In the genomic region with DNA sequence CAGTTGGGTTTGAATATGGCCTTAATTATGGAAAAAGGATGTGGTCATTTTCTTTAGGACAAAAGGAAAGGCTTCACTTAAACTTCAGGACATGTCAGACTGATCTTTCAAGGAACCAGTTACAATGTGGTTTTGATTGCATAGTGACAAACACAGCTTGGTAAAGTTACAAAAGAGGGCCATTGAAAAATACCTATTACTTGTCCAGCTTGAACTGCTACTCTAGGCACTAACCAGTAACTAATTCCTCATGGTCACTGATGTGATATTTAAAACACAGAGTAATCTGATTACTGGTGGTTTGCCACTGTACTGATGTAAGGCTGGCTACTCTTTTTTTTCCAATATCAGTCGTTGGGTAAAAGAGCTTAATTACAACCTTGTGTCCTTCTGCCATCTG, we compare ENCODE assay signal across 14 cellular contexts. TPM values are rescaled to one million over a fixed set of nuclear protein-coding genes. Genes with fewer than 3 reads are reported as not detected.
DNase-seq lines count a peak whose midpoint lies in the region; ATAC-seq lines count a peak whose summit lies in the region.
"Had no signal": no experiment of that assay in that cellular context is flagged by ENCODE, and none has a peak within 500 bp of the region (broad histone marks: within the 10 kb centered on the region; RNA-seq: fewer than 3 reads in every experiment).

No MANE protein-coding gene starts in this region.

- H4K20me1 ChIP-seq in BLaER1 treated with 17β-estradiol and CSF1 and Interleukin-3, amounts not matched to agents 10 nM and 100 nM = no peaks in the 10 kb centered on the region

- no peak for ATAC-seq in activated naive CD8-positive, alpha-beta T cell treated with anti-CD3 and anti-CD28 coated beads, Interleukin-2, amount 50 U/mL, for 24 hours
- no peak for ATAC-seq in naive thymus-derived CD4-positive, alpha-beta T cell
- no peak for ATAC-seq in HG03571 (IDR thresholded peaks at IDR 0.05; ENCODE audit: unreplicated experiment)
- no peak for ATAC-seq in activated naive CD4-positive, alpha-beta T cell treated with anti-CD3 and anti-CD28 coated beads, Interleukin-2, amount 50 U/mL, for 72 hours
- ATAC-seq: activated CD8-positive, alpha-beta T cell treated with anti-CD3 and anti-CD28 coated beads, Interleukin-2, amount 10 ng/mL, durations not matched to agents 7 days and 5 days had no signal

- no peak overlapping the region for H3K4me3 Mint-ChIP-seq in activated naive CD8-positive, alpha-beta T cell treated with anti-CD3 and anti-CD28 coated beads, Interleukin-2, amount 50 U/mL, for 24 hours
- peak overlapping the region in 2 of 10 donors; percentile 14 to 18 for H3K4me3 Mint-ChIP-seq in naive thymus-derived CD4-positive, alpha-beta T cell
- H3K4me3 Mint-ChIP-seq: activated CD8-positive, alpha-beta T cell treated with anti-CD3 and anti-CD28 coated beads, Interleukin-2, amount 10 ng/mL, durations not matched to agents 7 days and 5 days had no signal

- no peak overlapping the region for H3K4me3 ChIP-seq in BLaER1 treated with 17β-estradiol and CSF1 and Interleukin-3, amounts not matched to agents 10 nM and 100 nM
- H3K4me3 ChIP-seq in naive thymus-derived CD4-positive, alpha-beta T cell (ENCODE audit: low read length) = no peak overlapping the region
- H3K4me3 ChIP-seq: adrenal gland had no signal

- H3K4me2 ChIP-seq in BLaER1 treated with 17β-estradiol and CSF1 and Interleukin-3, amounts not matched to agents 10 nM and 100 nM = peak overlapping the region in 6 of 11 experiments; percentile 3 to 48 (median 13); a peak in 10 of 22 replicates

- POLR2A ChIA-PET in naive thymus-derived CD4-positive, alpha-beta T cell (lab: Charles Lee) = interaction anchor here (1.3 to 5.7 kb wide), 3 partner anchors 17 to 47 kb away, joined by 3 to 43 read pairs (median 3); partner anchors contain the start of gene TES

- H3K9me3 ChIP-seq in BLaER1 treated with 17β-estradiol and CSF1 and Interleukin-3, amounts not matched to agents 10 nM and 100 nM (replicated peaks in 1 of 11) = no peaks in the 10 kb centered on the region
- H3K9me3 ChIP-seq in naive thymus-derived CD4-positive, alpha-beta T cell (ENCODE audit: control insufficient read depth in 2 of 3, low read length in 3 of 3) = no peaks in the 10 kb centered on the region
- H3K9me3 ChIP-seq: adrenal gland had no signal

- H3K36me3 Mint-ChIP-seq in activated naive CD8-positive, alpha-beta T cell treated with anti-CD3 and anti-CD28 coated beads, Interleukin-2, amount 50 U/mL, for 24 hours (ENCODE audit: low read depth) = peaks cover 14% of the 10 kb centered on the region
- H3K36me3 Mint-ChIP-seq in naive thymus-derived CD4-positive, alpha-beta T cell = peaks cover 0 to 14% (median 6%) of the 10 kb centered on the region in 5 donors
- no peaks in the 10 kb centered on the region for H3K36me3 Mint-ChIP-seq in activated naive CD4-positive, alpha-beta T cell treated with anti-CD3 and anti-CD28 coated beads, Interleukin-2, amount 50 U/mL, for 72 hours

- H3K9ac ChIP-seq in BLaER1 treated with 17β-estradiol and CSF1 and Interleukin-3, amounts not matched to agents 10 nM and 100 nM = no peak overlapping the region

- peak; percentile 40 for DNase-seq in M059J (ENCODE audit: low read depth)
- DNase-seq in activated naive CD8-positive, alpha-beta T cell treated with anti-CD3 and anti-CD28 coated beads, Interleukin-2, amount 50 U/mL, for 24 hours = no peak
- no peak for DNase-seq in naive thymus-derived CD4-positive, alpha-beta T cell
- DNase-seq in central memory CD4-positive, alpha-beta T cell = no peak
- DNase-seq in activated naive CD4-positive, alpha-beta T cell treated with anti-CD3 and anti-CD28 coated beads, Interleukin-2, amount 50 U/mL, for 72 hours (ENCODE audit: low spot score in 2 of 2) = no peak
- no peak for DNase-seq in AG20443 (ENCODE audit: low spot score)
- DNase-seq: activated CD8-positive, alpha-beta T cell treated with anti-CD3 and anti-CD28 coated beads, Interleukin-2, amount 10 ng/mL, durations not matched to agents 7 days and 5 days; adrenal gland; Calu3; effector memory CD4-positive, alpha-beta T cell; hippocampal formation; NCI-H510A had no signal

- CTCF ChIA-PET in naive thymus-derived CD4-positive, alpha-beta T cell (lab: Charles Lee) = interaction anchor here (0.6 to 18.4 kb wide), 11 partner anchors 14 to 766 kb away, joined by 3 to 303 read pairs (median 4); partner anchors contain the start of gene TES

- peak overlapping the region; percentile 87 for H3K27ac Mint-ChIP-seq in activated naive CD8-positive, alpha-beta T cell treated with anti-CD3 and anti-CD28 coated beads, Interleukin-2, amount 50 U/mL, for 24 hours
- peak overlapping the region in 8 of 9 donors; percentile 23 to 94 (median 75) for H3K27ac Mint-ChIP-seq in naive thymus-derived CD4-positive, alpha-beta T cell
- H3K27ac Mint-ChIP-seq in activated naive CD4-positive, alpha-beta T cell treated with anti-CD3 and anti-CD28 coated beads, Interleukin-2, amount 50 U/mL, for 72 hours = peak overlapping the region in 1 of 2 donors; percentile 55
- H3K27ac Mint-ChIP-seq: activated CD8-positive, alpha-beta T cell treated with anti-CD3 and anti-CD28 coated beads, Interleukin-2, amount 10 ng/mL, durations not matched to agents 7 days and 5 days had no signal

- peaks cover 0 to 32% (median 0%) of the 10 kb centered on the region in 10 experiments; a peak in 8 of 20 replicates for H3K4me1 ChIP-seq in BLaER1 treated with 17β-estradiol and CSF1 and Interleukin-3, amounts not matched to agents 10 nM and 100 nM
- H3K4me1 ChIP-seq in naive thymus-derived CD4-positive, alpha-beta T cell (ENCODE audit: control insufficient read depth in 2 of 2, insufficient read depth in 2 of 2, low read length in 2 of 2) = peaks cover 41 to 48% of the 10 kb centered on the region in 2 donors

- intact Hi-C loops in naive thymus-derived CD4-positive, alpha-beta T cell (cut with micrococcal nuclease) = loop anchor here (1.0 to 5.0 kb wide), 3 partner anchors 9 to 36 kb away; no protein-coding TSS in a partner anchor

- no peaks in the 10 kb centered on the region for H3K27me3 Mint-ChIP-seq in activated naive CD8-positive, alpha-beta T cell treated with anti-CD3 and anti-CD28 coated beads, Interleukin-2, amount 50 U/mL, for 24 hours
- H3K27me3 Mint-ChIP-seq in naive thymus-derived CD4-positive, alpha-beta T cell = no peaks in the 10 kb centered on the region

- peaks cover 87% of the 10 kb centered on the region for H3K4me1 Mint-ChIP-seq in activated naive CD8-positive, alpha-beta T cell treated with anti-CD3 and anti-CD28 coated beads, Interleukin-2, amount 50 U/mL, for 24 hours
- peaks cover 47 to 99% (median 77%) of the 10 kb centered on the region in 7 donors for H3K4me1 Mint-ChIP-seq in naive thymus-derived CD4-positive, alpha-beta T cell

- no peaks in the 10 kb centered on the region for H3K36me3 ChIP-seq in BLaER1 treated with 17β-estradiol and CSF1 and Interleukin-3, amounts not matched to agents 10 nM and 100 nM
- H3K36me3 ChIP-seq in naive thymus-derived CD4-positive, alpha-beta T cell (ENCODE audit: control insufficient read depth in 2 of 3, insufficient read depth in 3 of 3, low read length in 3 of 3) = peaks cover 0 to 9% (median 0%) of the 10 kb centered on the region in 3 experiments
- H3K36me3 ChIP-seq: adrenal gland had no signal

- H3K27ac ChIP-seq in BLaER1 treated with 17β-estradiol and CSF1 and Interleukin-3, amounts not matched to agents 10 nM and 100 nM = no peak overlapping the region
- H3K27ac ChIP-seq in naive thymus-derived CD4-positive, alpha-beta T cell (ENCODE audit: low read depth, low read length) = no peak overlapping the region
- H3K27ac ChIP-seq: adrenal gland had no signal

- H3K9me3 Mint-ChIP-seq in activated naive CD8-positive, alpha-beta T cell treated with anti-CD3 and anti-CD28 coated beads, Interleukin-2, amount 50 U/mL, for 24 hours = no peaks in the 10 kb centered on the region
- H3K9me3 Mint-ChIP-seq in naive thymus-derived CD4-positive, alpha-beta T cell = no peaks in the 10 kb centered on the region
- H3K9me3 Mint-ChIP-seq in activated naive CD4-positive, alpha-beta T cell treated with anti-CD3 and anti-CD28 coated beads, Interleukin-2, amount 50 U/mL, for 72 hours = no peaks in the 10 kb centered on the region

- no peaks in the 10 kb centered on the region for H3K27me3 ChIP-seq in BLaER1 treated with 17β-estradiol and CSF1 and Interleukin-3, amounts not matched to agents 10 nM and 100 nM
- no peaks in the 10 kb centered on the region for H3K27me3 ChIP-seq in naive thymus-derived CD4-positive, alpha-beta T cell (ENCODE audit: control insufficient read depth in 2 of 2, insufficient read depth in 2 of 2, low read length in 2 of 2)
- H3K27me3 ChIP-seq: adrenal gland had no signal

RNA-seq across cellular contexts. Expression of gene TES, which starts 22.6 kb away (rescaled TPM):
- 0.20 TPM in 1 of 2 replicates, not detected in the other for total RNA-seq in M059J (2014; rRNA removed; shearing (Covaris generic))
- total RNA-seq in naive thymus-derived CD4-positive, alpha-beta T cell = 100 to 1,000 TPM in 4 of 5 experiments, 10 to 100 TPM in 1; 99.2 to 120 (median 114) TPM
- 100 to 1,000 TPM; 189 to 195 TPM for polyA plus RNA-seq in naive thymus-derived CD4-positive, alpha-beta T cell
- 10 to 100 TPM; 45.8 to 79.2 TPM for total RNA-seq in activated naive CD4-positive, alpha-beta T cell treated with anti-CD3 and anti-CD28 coated beads, Interleukin-2, amount 50 U/mL, for 72 hours

Comparison
In these comparisons a context has a peak if more than half of its experiments do, and no peak if none do; other contexts are left out.
1. RNA of gene TES, which starts 22.6 kb away (total RNA-seq): 99.2 to 120 TPM in naive thymus-derived CD4-positive, alpha-beta T cell and 45.8 to 79.2 TPM in activated naive CD4-positive, alpha-beta T cell treated with anti-CD3 and anti-CD28 coated beads, Interleukin-2, amount 50 U/mL, for 72 hours; 0.20 TPM in M059J; every median in the first group is over 10 times any median in the second.